In the genomic region with DNA sequence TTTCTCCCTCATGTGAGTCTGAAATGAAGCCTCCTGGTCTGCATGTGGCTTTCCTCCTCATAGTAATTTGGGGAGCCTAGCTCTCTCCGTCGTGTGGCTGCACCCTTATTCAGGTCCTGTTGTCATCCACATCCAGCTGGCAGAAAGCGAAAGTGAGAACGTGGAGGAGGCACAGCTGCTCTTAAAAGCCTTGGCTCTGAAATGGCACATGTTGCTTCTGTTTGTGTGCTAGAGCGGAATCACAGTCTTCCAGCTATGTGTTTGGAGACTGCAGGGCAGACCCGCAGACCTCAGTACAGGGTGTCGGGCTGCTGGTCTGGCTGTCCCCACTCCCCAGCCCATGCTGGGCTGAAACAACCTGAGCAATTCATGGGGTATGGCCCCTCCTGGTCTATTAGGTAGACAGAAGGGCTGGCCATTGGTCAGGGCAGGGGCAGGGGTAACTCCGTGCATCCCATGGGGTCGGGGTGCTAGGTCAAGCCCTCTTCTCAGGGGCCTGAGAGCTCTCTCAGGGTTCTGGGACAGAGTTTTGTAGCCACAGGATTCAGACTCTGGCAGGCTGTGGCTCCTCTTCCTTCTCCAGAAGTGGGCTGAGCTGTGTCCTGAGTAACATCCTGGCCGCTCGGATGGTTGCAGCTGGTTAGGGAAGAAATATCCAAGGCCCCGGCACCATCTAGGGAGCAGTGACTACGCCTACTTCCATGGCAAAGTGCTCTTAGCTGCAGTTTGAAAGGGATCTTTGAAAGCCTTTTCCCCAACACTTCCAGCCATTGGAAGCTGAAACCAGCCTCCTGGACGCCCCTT, we compare ENCODE assay signal across 1 cellular context.
TF ChIP-seq lines count a peak whose summit lies in the region.

No MANE protein-coding gene starts in this region.

TF ChIP-seq in WTC11, 78 proteins besides CTCF, POLR2A, EP300 and RAD21 (continued from another document):
- TF ChIP-seq, protein P1, sequence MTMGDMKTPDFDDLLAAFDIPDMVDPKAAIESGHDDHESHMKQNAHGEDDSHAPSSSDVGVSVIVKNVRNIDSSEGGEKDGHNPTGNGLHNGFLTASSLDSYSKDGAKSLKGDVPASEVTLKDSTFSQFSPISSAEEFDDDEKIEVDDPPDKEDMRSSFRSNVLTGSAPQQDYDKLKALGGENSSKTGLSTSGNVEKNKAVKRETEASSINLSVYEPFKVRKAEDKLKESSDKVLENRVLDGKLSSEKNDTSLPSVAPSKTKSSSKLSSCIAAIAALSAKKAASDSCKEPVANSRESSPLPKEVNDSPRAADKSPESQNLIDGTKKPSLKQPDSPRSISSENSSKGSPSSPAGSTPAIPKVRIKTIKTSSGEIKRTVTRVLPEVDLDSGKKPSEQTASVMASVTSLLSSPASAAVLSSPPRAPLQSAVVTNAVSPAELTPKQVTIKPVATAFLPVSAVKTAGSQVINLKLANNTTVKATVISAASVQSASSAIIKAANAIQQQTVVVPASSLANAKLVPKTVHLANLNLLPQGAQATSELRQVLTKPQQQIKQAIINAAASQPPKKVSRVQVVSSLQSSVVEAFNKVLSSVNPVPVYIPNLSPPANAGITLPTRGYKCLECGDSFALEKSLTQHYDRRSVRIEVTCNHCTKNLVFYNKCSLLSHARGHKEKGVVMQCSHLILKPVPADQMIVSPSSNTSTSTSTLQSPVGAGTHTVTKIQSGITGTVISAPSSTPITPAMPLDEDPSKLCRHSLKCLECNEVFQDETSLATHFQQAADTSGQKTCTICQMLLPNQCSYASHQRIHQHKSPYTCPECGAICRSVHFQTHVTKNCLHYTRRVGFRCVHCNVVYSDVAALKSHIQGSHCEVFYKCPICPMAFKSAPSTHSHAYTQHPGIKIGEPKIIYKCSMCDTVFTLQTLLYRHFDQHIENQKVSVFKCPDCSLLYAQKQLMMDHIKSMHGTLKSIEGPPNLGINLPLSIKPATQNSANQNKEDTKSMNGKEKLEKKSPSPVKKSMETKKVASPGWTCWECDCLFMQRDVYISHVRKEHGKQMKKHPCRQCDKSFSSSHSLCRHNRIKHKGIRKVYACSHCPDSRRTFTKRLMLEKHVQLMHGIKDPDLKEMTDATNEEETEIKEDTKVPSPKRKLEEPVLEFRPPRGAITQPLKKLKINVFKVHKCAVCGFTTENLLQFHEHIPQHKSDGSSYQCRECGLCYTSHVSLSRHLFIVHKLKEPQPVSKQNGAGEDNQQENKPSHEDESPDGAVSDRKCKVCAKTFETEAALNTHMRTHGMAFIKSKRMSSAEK (CRISPR knock-in tag; IDR thresholded peaks at IDR 0.05; ENCODE audit: borderline replicate concordance): no peak
- TF ChIP-seq ZNF423 (CRISPR knock-in tag; IDR thresholded peaks at IDR 0.05) (no peak), NR2C2 (CRISPR knock-in tag; IDR thresholded peaks at IDR 0.05) (no peak)
